2 cellular contexts compared by ENCODE assay signal in genomic region chr11:129740125-129740719, GRCh38.
TF ChIP-seq lines count a peak whose summit lies in the region.

No MANE protein-coding gene starts in this region.

TF ChIP-seq in HepG2, 621 proteins besides CTCF, POLR2A, EP300 and RAD21 (continued from another document):
- TF ChIP-seq SMAD3 (CRISPR knock-in tag; IDR thresholded peaks at IDR 0.05), result no peak
- TF ChIP-seq ZNF451 (CRISPR knock-in tag; IDR thresholded peaks at IDR 0.05), result no peak
- no peak for TF ChIP-seq TBX2 (CRISPR knock-in tag; IDR thresholded peaks at IDR 0.05; ENCODE audit: borderline replicate concordance)
- TF ChIP-seq CHD2 (IDR thresholded peaks at IDR 0.05; ENCODE audit: low read depth, low read length), result no peak
- no peak for TF ChIP-seq KLF15 (CRISPR knock-in tag; IDR thresholded peaks at IDR 0.05; ENCODE audit: borderline replicate concordance)
- no peak for TF ChIP-seq ZNF790 (CRISPR knock-in tag; IDR thresholded peaks at IDR 0.05; ENCODE audit: borderline replicate concordance)
- TF ChIP-seq ZNF225 (CRISPR knock-in tag; IDR thresholded peaks at IDR 0.05), result no peak
- no peak for TF ChIP-seq CREB3 (CRISPR knock-in tag; IDR thresholded peaks at IDR 0.05)
- TF ChIP-seq ZNF674 (CRISPR knock-in tag; IDR thresholded peaks at IDR 0.05; ENCODE audit: low read depth), result no peak
- peak; percentile 45 for TF ChIP-seq CEBPG (CRISPR knock-in tag; IDR thresholded peaks at IDR 0.05)
- TF ChIP-seq NCOA1 (CRISPR knock-in tag; IDR thresholded peaks at IDR 0.05), result no peak
- no peak for TF ChIP-seq SALL2 (CRISPR knock-in tag; IDR thresholded peaks at IDR 0.05)
- no peak for TF ChIP-seq ZNF263 (CRISPR knock-in tag; IDR thresholded peaks at IDR 0.05)

TF ChIP-seq in K562, 482 proteins besides CTCF, POLR2A, EP300 and RAD21 (continued from another document):
- TF ChIP-seq ATF3 (IDR thresholded peaks at IDR 0.05) (0 out of 2 replicates have a peak, but pooled peaks have one; percentile 8), ATF3 (CRISPR knock-in tag; conservative IDR thresholded peaks at IDR 0.05) (no peak), BCOR (IDR thresholded peaks at IDR 0.05) (peak; percentile 91), LARP7 (IDR thresholded peaks at IDR 0.05) (no peak), MITF (IDR thresholded peaks at IDR 0.05) (no peak), SMARCA5 (IDR thresholded peaks at IDR 0.05) (0 out of 2 replicates have a peak, but pooled peaks have one; percentile 41), COPS2 (conservative IDR thresholded peaks at IDR 0.05) (no peak), CEBPG (CRISPR knock-in tag; IDR thresholded peaks at IDR 0.05) (peak; percentile 45; the same call in 1 of the 2 replicates), CEBPG (tag; conservative IDR thresholded peaks at IDR 0.05 in 1 of 2, IDR thresholded peaks at IDR 0.05 in 1 of 2) (peak; percentile 82 to 99), EP400 (IDR thresholded peaks at IDR 0.05) (no peak), KDM1A (IDR thresholded peaks at IDR 0.05) (peak in 1 of 2 experiments; percentile 53; a peak in 2 of 4 replicates), NR2C2 (CRISPR knock-in tag; IDR thresholded peaks at IDR 0.05) (no peak), NR2C2 (tag; IDR thresholded peaks at IDR 0.05) (no peak), ELF1 (tag; IDR thresholded peaks at IDR 0.05) (no peak), CEBPB (tag; IDR thresholded peaks at IDR 0.05) (peak; percentile 98), FOXK1 (CRISPR knock-in tag; IDR thresholded peaks at IDR 0.05; ENCODE audit: borderline replicate concordance) (no peak), ZFP36 (IDR thresholded peaks at IDR 0.05; ENCODE audit: low read depth, low read length, partially characterized antibody) (peak; percentile 87), ID3 (CRISPR knock-in tag; IDR thresholded peaks at IDR 0.05) (no peak), ID3 (tag; IDR thresholded peaks at IDR 0.05) (no peak), FOXJ3 (CRISPR knock-in tag; IDR thresholded peaks at IDR 0.05) (no peak), ZNF79 (CRISPR knock-in tag; IDR thresholded peaks at IDR 0.05; ENCODE audit: low read depth) (no peak), ZNF780A (CRISPR knock-in tag; IDR thresholded peaks at IDR 0.05) (no peak), SP1 (CRISPR knock-in tag; IDR thresholded peaks at IDR 0.05) (no peak)
